In the genomic region with DNA sequence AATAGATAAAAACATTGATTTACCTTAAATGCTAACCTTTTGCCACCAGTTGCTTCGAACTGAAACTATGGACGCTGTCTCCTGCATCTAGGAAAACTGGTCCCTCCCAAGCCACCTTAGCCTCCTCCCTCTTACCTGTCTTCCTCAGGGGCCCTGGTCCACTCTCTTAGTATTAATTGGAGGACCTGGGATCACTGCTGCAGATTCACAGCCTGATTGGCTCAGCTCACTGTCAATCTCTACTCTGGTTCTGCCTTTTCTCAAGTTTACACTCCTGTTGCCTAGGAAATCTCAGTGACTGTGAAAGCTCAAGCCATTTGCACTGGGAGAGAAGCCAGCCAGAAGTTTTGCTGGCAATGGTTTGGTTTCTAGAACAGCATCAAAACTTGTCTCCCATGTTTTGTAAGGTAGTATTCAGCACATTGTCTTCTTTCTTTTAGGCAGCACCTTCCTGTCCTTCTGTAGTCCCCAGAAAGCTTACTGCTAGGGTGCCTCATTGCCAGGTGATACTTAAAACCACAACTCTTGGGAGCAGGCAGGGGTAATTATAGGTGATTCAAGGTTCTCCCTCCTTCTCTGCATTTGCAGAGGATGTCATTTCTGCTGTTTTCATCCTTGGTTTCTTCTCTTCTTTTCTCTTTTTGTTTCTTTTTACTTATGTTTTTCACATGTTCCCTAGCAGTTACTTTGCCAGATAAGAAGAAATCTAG, we compare ENCODE assay signal across 10 cellular contexts. TPM values are rescaled to one million over a fixed set of nuclear protein-coding genes. Genes with fewer than 3 reads are reported as not detected.
DNase-seq lines count a peak whose midpoint lies in the region; ATAC-seq and TF ChIP-seq lines count a peak whose summit lies in the region.
"Had no signal": no experiment of that assay in that cellular context is flagged by ENCODE, and none has a peak within 500 bp of the region (broad histone marks: within the 10 kb centered on the region; RNA-seq: fewer than 3 reads in every experiment).

Gene CAPSL, minus strand, starts transcription at position 105 of the 710 bp plus-strand sequence. CDS start 17,502 bp downstream, outside the sequence.

- H3K4me3 Mint-ChIP-seq in Caco-2 (ENCODE audit: unreplicated experiment) = no peak within 1 kb of the TSS

- H3K36me3 ChIP-seq in Caco-2 (ENCODE audit: control insufficient read depth, insufficient read depth, low read length) = no peaks in the 10 kb centered on the region
- H3K36me3 ChIP-seq in mammary epithelial cell (ENCODE audit: insufficient read depth, low read length) = no peaks in the 10 kb centered on the region
- H3K36me3 ChIP-seq: heart left ventricle, SJCRH30 had no signal

- H3K4me1 Mint-ChIP-seq in Caco-2 (ENCODE audit: low read depth, unreplicated experiment) = no peaks in the 10 kb centered on the region

- no peak within 1 kb of the TSS for H3K9ac ChIP-seq in mammary epithelial cell (ENCODE audit: insufficient read depth, low read length)

- POLR2A ChIA-PET in Caco-2 (lab: Charles Lee) = no interaction called here

- H3K36me3 Mint-ChIP-seq in Caco-2 (ENCODE audit: insufficient read depth, unreplicated experiment) = no peaks in the 10 kb centered on the region

- in situ Hi-C loops in mammary epithelial cell (cut with MboI; ENCODE audit: low sequenced_read_pairs in 2 of 2) = no loop called here

- no peak within 1 kb of the TSS for H3K27ac ChIP-seq in mammary epithelial cell (ENCODE audit: insufficient read depth, low read depth, low read length)
- H3K27ac ChIP-seq: heart left ventricle, SJCRH30 had no signal

- H4K20me1 ChIP-seq in mammary epithelial cell (ENCODE audit: insufficient read depth, low read length) = no peaks in the 10 kb centered on the region

- ATAC-seq in HG03442 (IDR thresholded peaks at IDR 0.05; ENCODE audit: unreplicated experiment) = no peak
- no peak for ATAC-seq in HG02798 (IDR thresholded peaks at IDR 0.05; ENCODE audit: poor library complexity, unreplicated experiment)
- ATAC-seq in HG03521 (IDR thresholded peaks at IDR 0.05; ENCODE audit: unreplicated experiment) = no peak
- ATAC-seq: heart left ventricle had no signal

- DNase-seq in Caco-2 = peak; percentile 56 to 75
- peak; percentile 96 for DNase-seq in LNCaP clone FGC (ENCODE audit: low read depth)
- peak; percentile 66 for DNase-seq in mammary epithelial cell
- DNase-seq in lung microvascular endothelial cell (ENCODE audit: low read depth in 2 of 2) = peak; percentile 27 to 32
- no peak for DNase-seq in globus pallidus (ENCODE audit: low spot score)

- H3K27ac Mint-ChIP-seq in Caco-2 (ENCODE audit: unreplicated experiment) = no peak within 1 kb of the TSS

- no peaks in the 10 kb centered on the region for H3K27me3 ChIP-seq in Caco-2 (replicated peaks; ENCODE audit: control insufficient read depth, insufficient read depth, low read length)
- peaks cover 1% of the 10 kb centered on the region for H3K27me3 ChIP-seq in mammary epithelial cell (ENCODE audit: insufficient read depth, low read length)
- H3K27me3 ChIP-seq: SJCRH30 had no signal

- dilution Hi-C loops in mammary epithelial cell (cut with HindIII; ENCODE audit: low sequenced_read_pairs) = no loop called here

- no peaks in the 10 kb centered on the region for H3K79me2 ChIP-seq in mammary epithelial cell (ENCODE audit: insufficient read depth, low read length)

- BruUV-seq in Caco-2 (replicated peaks; lab: Mats Ljungman, UMichigan) = no TSS peak
- BruUV-seq in mammary epithelial cell (replicated peaks; lab: Mats Ljungman, UMichigan) = no TSS peak

- H3K9me3 Mint-ChIP-seq in Caco-2 (ENCODE audit: unreplicated experiment) = no peaks in the 10 kb centered on the region

- H3K27me3 Mint-ChIP-seq in Caco-2 (ENCODE audit: insufficient read depth, unreplicated experiment) = no peaks in the 10 kb centered on the region

- H3K4me3 ChIP-seq in Caco-2 (ENCODE audit: low read depth, low read length) (no peak within 1 kb of the TSS), LNCaP clone FGC (ENCODE audit: low read depth, low read length) (no peak within 1 kb of the TSS), mammary epithelial cell (replicated peaks in 1 of 3; ENCODE audit: insufficient read depth in 1 of 3, low read depth in 2 of 3, low read length in 3 of 3) (no peak within 1 kb of the TSS)
- H3K4me3 ChIP-seq: heart left ventricle, SJCRH30 had no signal

- intact Hi-C loops in Caco-2 (cut with micrococcal nuclease; ENCODE audit: unreplicated experiment) (no loop called here), mammary epithelial cell (cut with micrococcal nuclease) (no loop called here)

- no peak within 1 kb of the TSS for H3K4me2 ChIP-seq in mammary epithelial cell (ENCODE audit: insufficient read depth, low read depth, low read length)

- 69% methylated on average over 2 of the region's 2 CpGs for WGBS in mammary epithelial cell (ENCODE audit: low coverage, missing lambda C conversion rate)

- CTCF ChIA-PET in Caco-2 (lab: Charles Lee) = no interaction called here
- CTCF ChIA-PET in mammary epithelial cell (lab: Charles Lee; ENCODE audit: low non-redundant PET) = no interaction called here

- TF ChIP-seq CTCF in Caco-2 (IDR thresholded peaks at IDR 0.05; ENCODE audit: insufficient read depth in 1 of 2, low read depth in 1 of 2, low read length in 1 of 2, severe bottlenecking in 1 of 2, unreplicated experiment in 1 of 2) (no peak), LNCaP clone FGC (IDR thresholded peaks at IDR 0.05; ENCODE audit: control insufficient read depth, extremely low read depth, insufficient read depth) (no peak), mammary epithelial cell (conservative IDR thresholded peaks at IDR 0.05 in 1 of 2, IDR thresholded peaks at IDR 0.05 in 1 of 2; ENCODE audit: extremely low read depth in 1 of 2, insufficient read depth in 1 of 2, low read depth in 1 of 2, low read length in 2 of 2) (no peak)

- H2AFZ ChIP-seq in mammary epithelial cell (ENCODE audit: low read depth, low read length) = no peak within 1 kb of the TSS

- H3K4me1 ChIP-seq in Caco-2 = no peaks in the 10 kb centered on the region
- no peaks in the 10 kb centered on the region for H3K4me1 ChIP-seq in mammary epithelial cell (ENCODE audit: insufficient read depth, low read length)
- H3K4me1 ChIP-seq: heart left ventricle, SJCRH30 had no signal

- H3K9me3 ChIP-seq in Caco-2 = no peaks in the 10 kb centered on the region
- no peaks in the 10 kb centered on the region for H3K9me3 ChIP-seq in mammary epithelial cell (replicated peaks; ENCODE audit: insufficient read depth, low read length)
- H3K9me3 ChIP-seq: heart left ventricle, SJCRH30 had no signal

RNA-seq across cellular contexts. Expression of gene CAPSL, which starts in this region (rescaled TPM):
- total RNA-seq in Caco-2 (2022) (not detected in 2 replicates), mammary epithelial cell (not detected), lung microvascular endothelial cell (not detected in 2 replicates)
- polyA plus RNA-seq in mammary epithelial cell = not detected
- not detected for polyA minus RNA-seq in mammary epithelial cell
- total RNA-seq: heart left ventricle, SJCRH30 had no signal
- polyA plus RNA-seq: heart left ventricle had no signal

Comparison
In these comparisons a context has a peak if more than half of its experiments do, and no peak if none do; other contexts are left out.
1. Peak in DNase-seq in Caco-2; RNA of the gene not detected or under 1 TPM.
2. Peak in DNase-seq in mammary epithelial cell; RNA of the gene not detected or under 1 TPM.
3. Peak in DNase-seq in lung microvascular endothelial cell; RNA of the gene not detected or under 1 TPM.